Comparison of ENCODE assay signal across 25 cellular contexts in the genomic region with DNA sequence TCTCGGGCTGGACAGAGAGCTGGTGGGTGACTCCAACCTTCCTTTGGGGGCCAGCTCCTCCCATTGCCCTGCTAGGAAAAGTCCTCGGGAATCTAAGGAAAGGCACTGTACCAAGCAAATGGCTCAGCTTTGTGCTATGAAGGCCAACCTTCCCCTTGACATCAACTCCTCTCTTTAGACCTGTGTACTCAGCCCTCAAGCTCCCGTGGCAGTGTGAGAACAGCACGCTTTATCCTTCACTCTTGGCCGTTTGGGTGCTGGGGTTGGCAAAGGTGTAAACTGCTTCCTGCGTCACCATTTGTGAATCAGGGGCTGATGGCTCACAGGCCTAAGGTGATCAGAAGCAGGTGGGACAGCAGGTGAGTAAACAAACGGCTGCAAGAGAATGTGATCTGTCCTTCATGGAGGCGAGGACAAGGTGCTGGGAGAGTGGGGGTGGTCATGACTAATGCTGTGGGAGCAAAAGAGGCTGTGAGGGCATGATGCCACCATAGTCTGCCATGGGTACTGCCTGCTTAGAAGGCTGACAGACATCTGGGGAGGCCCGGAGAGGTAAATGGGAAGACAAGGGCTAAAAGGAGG.
DNase-seq lines count a peak whose midpoint lies in the region; ATAC-seq lines count a peak whose summit lies in the region.
"Had no signal": no experiment of that assay in that cellular context is flagged by ENCODE, and none has a peak within 500 bp of the region (broad histone marks: within the 10 kb centered on the region; RNA-seq: fewer than 3 reads in every experiment).

No MANE protein-coding gene starts in this region.

- no peaks in the 10 kb centered on the region for H3K27me3 ChIP-seq in stomach smooth muscle (ENCODE audit: control insufficient read depth in 1 of 2, insufficient read depth in 2 of 2, low read length in 2 of 2)
- H3K27me3 ChIP-seq: MG63, vagina had no signal

- H3K4me1 ChIP-seq in stomach smooth muscle (ENCODE audit: control insufficient read depth, insufficient read depth, low read length), result peaks cover 58% of the 10 kb centered on the region
- H3K4me1 ChIP-seq: vagina had no signal

- H3K9me3 ChIP-seq in stomach smooth muscle (ENCODE audit: control insufficient read depth in 2 of 2, low read length in 2 of 2), result no peaks in the 10 kb centered on the region
- H3K9me3 ChIP-seq: MG63, vagina had no signal

- no peaks in the 10 kb centered on the region for H3K36me3 ChIP-seq in stomach smooth muscle (ENCODE audit: control insufficient read depth in 2 of 2, insufficient read depth in 2 of 2, low read length in 2 of 2)
- H3K36me3 ChIP-seq: MG63, vagina had no signal

- DNase-seq in left ventricle myocardium superior (no peak), Right ventricle myocardium superior (no peak), NCI-H69 (lab: John Stamatoyannopoulos, UW) (peak; percentile 37), kidney tubule cell (ENCODE audit: low spot score) (peak; percentile 22), NCI-H2171 (lab: John Stamatoyannopoulos, UW) (no peak)
- DNase-seq: activated CD4-positive, CD25-positive, alpha-beta regulatory T cell treated with anti-CD3 and anti-CD28 coated beads, Interleukin-2, amount 50 U/mL, for 72 hours; activated CD8-positive, alpha-beta T cell treated with anti-CD3 and anti-CD28 coated beads, Interleukin-2, amount 10 ng/mL, durations not matched to agents 7 days and 5 days; activated naive CD4-positive, alpha-beta T cell; aorta; CD8-positive, alpha-beta memory T cell; central memory CD4-positive, alpha-beta T cell; GF-D8; GOT3; KBM-7; left cardiac atrium; MG63; naive B cell; NCI-H1436 treated with DMSO at 0.1 percent for 48 hours; NCI-H226; occipital lobe had no signal

- H3K4me3 ChIP-seq in stomach smooth muscle (ENCODE audit: low read length in 2 of 2), result no peak overlapping the region
- H3K4me3 ChIP-seq: MG63, vagina had no signal

- no peak overlapping the region for H3K9ac ChIP-seq in stomach smooth muscle (ENCODE audit: low read length in 2 of 2)

- ATAC-seq in left ventricle myocardium superior (peak; percentile 8), Right ventricle myocardium superior (ENCODE audit: poor library complexity) (no peak), GM19351 (IDR thresholded peaks at IDR 0.05; ENCODE audit: unreplicated experiment) (no peak), GM18511 (IDR thresholded peaks at IDR 0.05; ENCODE audit: unreplicated experiment) (no peak)
- ATAC-seq: activated CD8-positive, alpha-beta T cell treated with anti-CD3 and anti-CD28 coated beads, Interleukin-2, amount 10 ng/mL, durations not matched to agents 7 days and 5 days; stimulated activated effector memory CD8-positive, alpha-beta T cell treated with anti-CD3 and anti-CD28 coated beads, Interleukin-12 subunit alpha, Interleukin-12 subunit beta, amount 100 ng/mL, for 72 hours had no signal

- H3K27ac ChIP-seq in stomach smooth muscle (ENCODE audit: low read length), result peak overlapping the region; percentile 98
- H3K27ac ChIP-seq: vagina had no signal

- intact Hi-C loops in left ventricle myocardium superior (cut with micrococcal nuclease) (no loop called here), Right ventricle myocardium superior (cut with DNase I) (no loop called here)

Comparison
In these comparisons a context has a peak if more than half of its experiments do, and no peak if none do; other contexts are left out.
1. DNase-seq: peak in NCI-H69 (single experiment) and kidney tubule cell (single experiment); none in left ventricle myocardium superior (single experiment), Right ventricle myocardium superior (single experiment) and NCI-H2171 (single experiment).